16 cellular contexts compared by ENCODE assay signal in the genomic region with DNA sequence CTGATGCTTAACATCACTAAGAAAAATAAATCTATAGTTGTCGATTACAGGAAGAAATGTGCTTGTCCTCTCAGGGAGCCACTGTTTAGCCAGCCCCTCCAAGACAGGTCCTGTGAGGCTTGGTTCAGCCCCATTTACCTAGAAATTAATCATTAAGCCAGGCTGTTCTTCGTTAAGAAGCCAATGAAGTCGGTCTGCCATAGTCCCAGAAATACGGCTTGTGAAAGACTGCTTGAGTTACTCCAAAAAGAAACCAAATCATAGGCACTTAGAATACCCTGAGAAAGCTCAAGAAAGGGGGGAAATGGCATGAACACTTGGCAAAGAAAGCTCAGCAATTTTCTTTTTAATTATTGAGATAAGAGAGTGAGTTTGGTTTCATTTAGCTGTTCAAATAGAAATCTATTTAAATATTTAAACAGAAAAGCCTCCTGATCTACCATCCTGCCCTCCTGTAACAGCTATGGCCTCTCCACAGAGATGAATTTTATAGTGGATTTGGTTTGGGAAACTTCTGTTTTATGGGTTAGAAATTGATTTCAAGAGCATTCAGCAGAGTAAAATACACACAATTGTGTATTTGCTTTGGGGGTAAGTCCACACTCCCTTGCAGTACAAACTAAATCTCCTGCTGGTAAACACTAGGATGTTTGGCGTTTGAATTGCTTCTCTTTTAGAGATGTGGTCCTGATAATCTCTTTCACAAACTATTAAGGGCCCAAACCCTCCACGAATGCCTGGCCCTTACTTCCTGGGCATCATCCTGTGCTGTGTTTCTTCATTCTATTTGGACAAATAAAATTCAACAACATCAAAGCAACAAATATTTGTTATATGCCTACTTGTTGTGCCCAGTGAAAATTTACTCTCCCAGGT.
DNase-seq lines count a peak whose midpoint lies in the region; ATAC-seq lines count a peak whose summit lies in the region.
"Had no signal": no experiment of that assay in that cellular context is flagged by ENCODE, and none has a peak within 500 bp of the region (broad histone marks: within the 10 kb centered on the region; RNA-seq: fewer than 3 reads in every experiment).

No MANE protein-coding gene starts in this region.

- H3K23ac ChIP-seq in trophoblast cell (ENCODE audit: low read length), result no peak overlapping the region

- POLR2A ChIA-PET in CD4-positive, alpha-beta memory T cell (lab: Charles Lee; ENCODE audit: partially characterized antibody), result no interaction called here

- no peak overlapping the region for H2BK5ac ChIP-seq in trophoblast cell (ENCODE audit: low read depth, low read length, poor library complexity)

- H3K27ac Mint-ChIP-seq in CD4-positive, alpha-beta memory T cell, result no peak overlapping the region
- H3K27ac Mint-ChIP-seq: activated CD8-positive, alpha-beta memory T cell treated with anti-CD3 and anti-CD28 coated beads, Interleukin-2, amount 10 ng/mL, durations not matched to agents 7 days and 5 days; activated naive CD8-positive, alpha-beta T cell; WTC11 had no signal

- no peaks in the 10 kb centered on the region for H3K36me3 Mint-ChIP-seq in CD4-positive, alpha-beta memory T cell
- H3K36me3 Mint-ChIP-seq: activated CD8-positive, alpha-beta memory T cell treated with anti-CD3 and anti-CD28 coated beads, Interleukin-2, amount 10 ng/mL, durations not matched to agents 7 days and 5 days; activated naive CD8-positive, alpha-beta T cell had no signal

- no peak overlapping the region for H4K91ac ChIP-seq in trophoblast cell (ENCODE audit: low read depth, low read length)

- H2AFZ ChIP-seq in trophoblast cell (ENCODE audit: insufficient read depth, low read length, poor library complexity), result no peak overlapping the region

- no peaks in the 10 kb centered on the region for H3K4me1 ChIP-seq in trophoblast cell (ENCODE audit: control insufficient read depth in 1 of 2, insufficient read depth in 2 of 2, low read length in 2 of 2)
- no peaks in the 10 kb centered on the region for H3K4me1 ChIP-seq in CD4-positive, alpha-beta memory T cell (ENCODE audit: insufficient read depth, low read length)

- no peak overlapping the region for H3K4me3 ChIP-seq in trophoblast cell (ENCODE audit: low read depth, low read length)
- H3K4me3 ChIP-seq in CD4-positive, alpha-beta memory T cell (ENCODE audit: low read length in 2 of 2), result no peak overlapping the region
- H3K4me3 ChIP-seq: thyroid gland had no signal

- H3K79me1 ChIP-seq in trophoblast cell (ENCODE audit: low read length), result no peaks in the 10 kb centered on the region

- H3K36me3 ChIP-seq in trophoblast cell (ENCODE audit: control insufficient read depth in 1 of 2, insufficient read depth in 2 of 2, low read length in 2 of 2), result no peaks in the 10 kb centered on the region
- H3K36me3 ChIP-seq in CD4-positive, alpha-beta memory T cell (ENCODE audit: insufficient read depth, low read length), result no peaks in the 10 kb centered on the region
- H3K36me3 ChIP-seq: thyroid gland had no signal

- no CpG with 5 or more reads among the region's 6 CpGs for WGBS in trophoblast cell (ENCODE audit: extremely low coverage, insufficient coverage, insufficient read length)

- no peak overlapping the region for H3K4me3 Mint-ChIP-seq in CD4-positive, alpha-beta memory T cell
- H3K4me3 Mint-ChIP-seq: activated CD8-positive, alpha-beta memory T cell treated with anti-CD3 and anti-CD28 coated beads, Interleukin-2, amount 10 ng/mL, durations not matched to agents 7 days and 5 days; activated naive CD8-positive, alpha-beta T cell; WTC11 had no signal

- H3K27me3 Mint-ChIP-seq in CD4-positive, alpha-beta memory T cell, result peaks cover 0 to 3% of the 10 kb centered on the region in 2 donors

- no peak overlapping the region for H3K18ac ChIP-seq in trophoblast cell (ENCODE audit: low read length)

- H3K79me2 ChIP-seq in trophoblast cell (ENCODE audit: control insufficient read depth, insufficient read depth, low read length, poor library complexity), result no peaks in the 10 kb centered on the region

- H3K14ac ChIP-seq in trophoblast cell (ENCODE audit: low read length), result no peak overlapping the region

- peak overlapping the region; percentile 51 for H2BK120ac ChIP-seq in trophoblast cell (ENCODE audit: insufficient read depth, low read length, poor library complexity)

- CTCF ChIA-PET in CD4-positive, alpha-beta memory T cell (lab: Charles Lee; ENCODE audit: partially characterized antibody), result interaction anchor here (0.8 to 1.8 kb wide), 4 partner anchors 8 to 966 kb away, joined by 3 to 5 read pairs (median 4); no protein-coding TSS in a partner anchor

- DNase-seq in DMS153 treated with DMSO at 0.1 percent for 48 hours (lab: John Stamatoyannopoulos, UW; ENCODE audit: unreplicated experiment) (peak; percentile 59), NCI-H526 (lab: John Stamatoyannopoulos, UW) (peak; percentile 77 to 85), glomerular visceral epithelial cell (ENCODE audit: extremely low spot score) (peak; percentile 6), trophoblast cell (no peak), NCI-H2107 (lab: John Stamatoyannopoulos, UW) (no peak)
- no peak for DNase-seq in CD4-positive, alpha-beta memory T cell
- DNase-seq: activated CD8-positive, alpha-beta memory T cell treated with anti-CD3 and anti-CD28 coated beads, Interleukin-2, amount 10 ng/mL, durations not matched to agents 7 days and 5 days; mesenchymal stem cell; occipital lobe; SW 1271; thyroid gland had no signal

- H3K9me3 ChIP-seq in trophoblast cell (ENCODE audit: insufficient read depth, low read depth, low read length), result peaks cover 3% of the 10 kb centered on the region
- H3K9me3 ChIP-seq in CD4-positive, alpha-beta memory T cell (ENCODE audit: control insufficient read depth in 1 of 2, low read length in 2 of 2), result no peaks in the 10 kb centered on the region
- H3K9me3 ChIP-seq: thyroid gland had no signal

- peaks cover 0 to 9% (median 2%) of the 10 kb centered on the region in 8 donors for H3K9me3 Mint-ChIP-seq in CD4-positive, alpha-beta memory T cell

- H2BK12ac ChIP-seq in trophoblast cell (ENCODE audit: low read length), result no peak overlapping the region

- H3K27me3 ChIP-seq in trophoblast cell (ENCODE audit: insufficient read depth, low read length), result no peaks in the 10 kb centered on the region
- H3K27me3 ChIP-seq in CD4-positive, alpha-beta memory T cell (ENCODE audit: insufficient read depth, low read length), result no peaks in the 10 kb centered on the region
- H3K27me3 ChIP-seq: thyroid gland had no signal

- ATAC-seq in GM19467 (IDR thresholded peaks at IDR 0.05; ENCODE audit: unreplicated experiment) (no peak), GM19351 (IDR thresholded peaks at IDR 0.05; ENCODE audit: unreplicated experiment) (no peak)
- ATAC-seq: activated CD8-positive, alpha-beta memory T cell treated with anti-CD3 and anti-CD28 coated beads, Interleukin-2, amount 10 ng/mL, durations not matched to agents 7 days and 5 days had no signal

- H3K4me1 Mint-ChIP-seq in CD4-positive, alpha-beta memory T cell, result no peaks in the 10 kb centered on the region
- H3K4me1 Mint-ChIP-seq: activated CD8-positive, alpha-beta memory T cell treated with anti-CD3 and anti-CD28 coated beads, Interleukin-2, amount 10 ng/mL, durations not matched to agents 7 days and 5 days had no signal

- no peak overlapping the region for H3K27ac ChIP-seq in trophoblast cell (ENCODE audit: low read depth, low read length)
- H3K27ac ChIP-seq in CD4-positive, alpha-beta memory T cell (ENCODE audit: low read depth, low read length), result no peak overlapping the region
- H3K27ac ChIP-seq: KMS-11, thyroid gland had no signal

- no peak overlapping the region for H4K8ac ChIP-seq in trophoblast cell (ENCODE audit: low read depth, low read length)

- no peak overlapping the region for H3K9ac ChIP-seq in trophoblast cell (ENCODE audit: low read length)
- H3K9ac ChIP-seq: KMS-11 had no signal

- no peak overlapping the region for H3K4me2 ChIP-seq in trophoblast cell (ENCODE audit: low read length)
- H3K4me2 ChIP-seq: KMS-11 had no signal

- no peak overlapping the region for H4K12ac ChIP-seq in trophoblast cell (ENCODE audit: low read depth, low read length)

- intact Hi-C loops in CD4-positive, alpha-beta memory T cell (cut with micrococcal nuclease), result loop anchor here (5.0 kb wide), 2 partner anchors 881 to 1636 kb away; no protein-coding TSS in a partner anchor

- no peak overlapping the region for H2AK5ac ChIP-seq in trophoblast cell (ENCODE audit: low read length)

- no peak overlapping the region for H3K4ac ChIP-seq in trophoblast cell (ENCODE audit: low read depth, low read length)

Comparison
In these comparisons a context has a peak if more than half of its experiments do, and no peak if none do; other contexts are left out.
1. DNase-seq: peak in DMS153 treated with DMSO at 0.1 percent for 48 hours (single experiment), NCI-H526 (2 of 2) and glomerular visceral epithelial cell (single experiment); none in trophoblast cell (0 of 2), NCI-H2107 (single experiment) and CD4-positive, alpha-beta memory T cell (0 of 5).